Comparison of ENCODE assay signal across 10 cellular contexts in the genomic region with DNA sequence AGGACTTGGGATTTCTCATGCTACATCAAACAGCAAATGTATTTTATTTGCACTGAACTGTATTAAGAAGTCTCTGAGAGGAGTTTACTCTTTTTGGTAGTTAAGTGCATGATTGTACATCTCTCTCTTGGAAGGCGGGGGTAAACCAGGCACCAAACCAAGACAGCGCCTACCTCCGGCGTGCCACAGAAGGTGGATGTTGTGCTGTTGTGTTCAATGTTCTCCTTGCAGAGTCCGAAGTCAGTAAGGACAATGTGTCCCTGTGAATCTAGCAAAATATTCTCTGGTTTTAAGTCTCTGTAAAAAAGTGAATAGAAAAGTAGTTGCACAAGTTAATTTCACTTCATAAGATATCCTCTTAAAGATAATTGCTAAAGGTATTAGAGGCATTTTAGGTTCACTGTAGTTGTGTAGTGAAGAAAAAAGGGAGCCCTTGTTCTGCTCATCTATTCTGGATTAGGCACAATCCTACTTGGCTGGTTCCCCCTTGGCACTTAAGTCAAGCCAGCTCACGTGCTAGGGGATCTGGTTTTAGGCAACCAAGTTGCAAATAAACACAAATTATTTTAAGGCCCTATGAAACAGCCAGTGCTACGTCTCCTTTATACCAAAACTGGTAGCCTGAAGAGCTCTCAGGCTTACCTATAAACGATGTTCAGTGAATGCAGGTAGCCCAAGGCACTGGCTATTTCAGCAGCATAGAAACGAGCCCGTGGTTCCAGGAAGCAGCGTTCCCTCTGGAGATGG.
DNase-seq lines count a peak whose midpoint lies in the region; ATAC-seq and TF ChIP-seq lines count a peak whose summit lies in the region.
"Had no signal": no experiment of that assay in that cellular context is flagged by ENCODE, and none has a peak within 500 bp of the region (broad histone marks: within the 10 kb centered on the region; RNA-seq: fewer than 3 reads in every experiment).

No MANE protein-coding gene starts in this region.

- H2BK120ac ChIP-seq in trophoblast cell (ENCODE audit: insufficient read depth, low read length, poor library complexity), result no peak overlapping the region

- intact Hi-C loops in OCI-LY7 (cut with micrococcal nuclease; ENCODE audit: unreplicated experiment), result loop anchor here (10.0 kb wide), 2 partner anchors 283 to 1263 kb away; no protein-coding TSS in a partner anchor

- POLR2A ChIA-PET in AG04450 (lab: Yijun Ruan, JAX) (interaction anchor here (0.6 kb wide), 1 partner anchor 649 kb away, joined by 3 read pairs; no protein-coding TSS in a partner anchor), OCI-LY7 (lab: Charles Lee) (interaction anchor here (0.6 to 1.4 kb wide), 3 partner anchors 449 to 1070 kb away, joined by 3 read pairs; no protein-coding TSS in a partner anchor)
- POLR2A ChIA-PET in naive thymus-derived CD8-positive, alpha-beta T cell (lab: Charles Lee), result no interaction called here

- no peak overlapping the region for H2BK12ac ChIP-seq in trophoblast cell (ENCODE audit: low read length)

- H3K79me1 ChIP-seq in trophoblast cell (ENCODE audit: low read length), result peaks cover 18% of the 10 kb centered on the region

- H3K4ac ChIP-seq in trophoblast cell (ENCODE audit: low read depth, low read length), result no peak overlapping the region

- CTCF ChIA-PET in AG04450 (lab: Charles Lee) (interaction anchor here (1.0 to 1.2 kb wide), 2 partner anchors 61 to 469 kb away, joined by 3 to 4 read pairs; no protein-coding TSS in a partner anchor), OCI-LY7 (lab: Charles Lee; ENCODE audit: unreplicated experiment) (no interaction called here)

- H3K27ac ChIP-seq in AG04450 (ENCODE audit: low read depth, low read length) (no peak overlapping the region), OCI-LY7 (ENCODE audit: low read depth, low read length, poor library complexity, severe bottlenecking) (no peak overlapping the region), trophoblast cell (ENCODE audit: low read depth, low read length) (no peak overlapping the region)

- H4K8ac ChIP-seq in trophoblast cell (ENCODE audit: low read depth, low read length), result no peak overlapping the region

- H3K14ac ChIP-seq in trophoblast cell (ENCODE audit: low read length), result no peak overlapping the region

- no peak overlapping the region for H4K12ac ChIP-seq in trophoblast cell (ENCODE audit: low read depth, low read length)

- H3K4me1 Mint-ChIP-seq in naive thymus-derived CD8-positive, alpha-beta T cell, result peaks cover 22 to 65% (median 58%) of the 10 kb centered on the region in 4 donors

- H2AFZ ChIP-seq in OCI-LY7 (ENCODE audit: low read length), result no peak overlapping the region
- no peak overlapping the region for H2AFZ ChIP-seq in trophoblast cell (ENCODE audit: insufficient read depth, low read length, poor library complexity)

- H3K27ac Mint-ChIP-seq in naive thymus-derived CD8-positive, alpha-beta T cell, result peak overlapping the region in 7 of 10 donors; percentile 5 to 78 (median 74)

- H3K27me3 ChIP-seq in AG04450 (ENCODE audit: control insufficient read depth, insufficient read depth, low read length) (no peaks in the 10 kb centered on the region), trophoblast cell (ENCODE audit: insufficient read depth, low read length) (no peaks in the 10 kb centered on the region)

- no peak overlapping the region for H2BK5ac ChIP-seq in trophoblast cell (ENCODE audit: low read depth, low read length, poor library complexity)

- no CpG with 5 or more reads among the region's 11 CpGs for WGBS in trophoblast cell (ENCODE audit: extremely low coverage, insufficient coverage, insufficient read length)

- H2AK5ac ChIP-seq in trophoblast cell (ENCODE audit: low read length), result no peak overlapping the region

- H3K36me3 ChIP-seq in OCI-LY7 (ENCODE audit: insufficient read depth, low read length), result peaks cover 39% of the 10 kb centered on the region
- peaks cover 9 to 21% of the 10 kb centered on the region in 2 experiments for H3K36me3 ChIP-seq in trophoblast cell (ENCODE audit: control insufficient read depth in 1 of 2, insufficient read depth in 2 of 2, low read length in 2 of 2)

- no peaks in the 10 kb centered on the region for H3K9me2 ChIP-seq in OCI-LY7 (ENCODE audit: insufficient read depth, low read length)

- TF ChIP-seq CTCF in AG04450 (IDR thresholded peaks at IDR 0.05; ENCODE audit: low read depth, low read length) (no peak), OCI-LY7 (conservative IDR thresholded peaks at IDR 0.05; ENCODE audit: low read length) (no peak)

- peaks cover 4 to 67% (median 35%) of the 10 kb centered on the region in 3 donors for H3K36me3 Mint-ChIP-seq in naive thymus-derived CD8-positive, alpha-beta T cell

- H3K4me1 ChIP-seq in OCI-LY7 (ENCODE audit: insufficient read depth, low read length, poor library complexity, severe bottlenecking) (peaks cover 22% of the 10 kb centered on the region), trophoblast cell (ENCODE audit: control insufficient read depth in 1 of 2, insufficient read depth in 2 of 2, low read length in 2 of 2) (peaks cover 8% of the 10 kb centered on the region in 2 experiments)

- no peaks in the 10 kb centered on the region for H4K20me1 ChIP-seq in OCI-LY7 (ENCODE audit: insufficient read depth, low read length)

- H3K4me3 ChIP-seq in AG04450 (ENCODE audit: low read depth, low read length) (peak overlapping the region; percentile 94), OCI-LY7 (ENCODE audit: low read depth, low read length, poor library complexity, severe bottlenecking) (no peak overlapping the region), trophoblast cell (ENCODE audit: low read depth, low read length) (no peak overlapping the region)

- H3K4me2 ChIP-seq in OCI-LY7 (ENCODE audit: low read length), result peak overlapping the region; percentile 91
- no peak overlapping the region for H3K4me2 ChIP-seq in trophoblast cell (ENCODE audit: low read length)

- BruUV-seq in OCI-LY7 (replicated peaks; lab: Mats Ljungman, UMichigan), result no TSS peak

- H3K9me3 ChIP-seq in AG04450 (ENCODE audit: control insufficient read depth, insufficient read depth, low read length) (no peaks in the 10 kb centered on the region), OCI-LY7 (ENCODE audit: low read length) (no peaks in the 10 kb centered on the region), trophoblast cell (ENCODE audit: insufficient read depth, low read depth, low read length) (no peaks in the 10 kb centered on the region)

- no peak overlapping the region for H3K9ac ChIP-seq in trophoblast cell (ENCODE audit: low read length)

- H3K9me3 Mint-ChIP-seq in naive thymus-derived CD8-positive, alpha-beta T cell, result no peaks in the 10 kb centered on the region

- H3K27me3 Mint-ChIP-seq in naive thymus-derived CD8-positive, alpha-beta T cell, result no peaks in the 10 kb centered on the region

- peak overlapping the region; percentile 7 to 99 (median 96) for H3K4me3 Mint-ChIP-seq in naive thymus-derived CD8-positive, alpha-beta T cell

- H4K91ac ChIP-seq in trophoblast cell (ENCODE audit: low read depth, low read length), result no peak overlapping the region

- no peak for ATAC-seq in naive thymus-derived CD8-positive, alpha-beta T cell
- ATAC-seq in GM21528 (IDR thresholded peaks at IDR 0.05; ENCODE audit: low FRiP score, unreplicated experiment), result no peak
- ATAC-seq: left lobe of liver had no signal

- H3K18ac ChIP-seq in trophoblast cell (ENCODE audit: low read length), result no peak overlapping the region

- H3K23ac ChIP-seq in trophoblast cell (ENCODE audit: low read length), result no peak overlapping the region

- H3K79me2 ChIP-seq in OCI-LY7 (ENCODE audit: insufficient read depth, low read depth, low read length) (no peaks in the 10 kb centered on the region), trophoblast cell (ENCODE audit: control insufficient read depth, insufficient read depth, low read length, poor library complexity) (peaks cover 10% of the 10 kb centered on the region)

- no peak for DNase-seq in AG04450 (ENCODE audit: low read depth, low spot score)
- DNase-seq in OCI-LY7 (ENCODE audit: low spot score), result no peak
- DNase-seq in dermis blood vessel endothelial cell, result peak; percentile 32
- DNase-seq in naive thymus-derived CD8-positive, alpha-beta T cell, result no peak
- DNase-seq in NCI-H187 treated with DMSO at 0.1 percent for 48 hours (lab: John Stamatoyannopoulos, UW), result no peak
- no peak for DNase-seq in trophoblast cell
- DNase-seq in DMS79 treated with DMSO at 0.1 percent for 48 hours (lab: John Stamatoyannopoulos, UW), result no peak
- DNase-seq: activated effector memory CD4-positive, alpha-beta T cell treated with anti-CD3 and anti-CD28 coated beads, Interleukin-2, amount 50 U/mL, for 16 hours had no signal
